14 cellular contexts compared by ENCODE assay signal in genomic region chr10:32333849-32334248, GRCh38. TPM values are rescaled to one million over a fixed set of nuclear protein-coding genes. Genes with fewer than 3 reads are reported as not detected.
DNase-seq lines count a peak whose midpoint lies in the region; ATAC-seq and TF ChIP-seq lines count a peak whose summit lies in the region.
"Had no signal": no experiment of that assay in that cellular context is flagged by ENCODE, and none has a peak within 500 bp of the region (broad histone marks: within the 10 kb centered on the region; RNA-seq: fewer than 3 reads in every experiment).

No MANE protein-coding gene starts in this region.

- no peak overlapping the region for H3K23ac ChIP-seq in mesenchymal stem cell (ENCODE audit: low read length in 2 of 2)

- no peak overlapping the region for H3K4ac ChIP-seq in mesenchymal stem cell (ENCODE audit: low read depth in 1 of 2, low read length in 2 of 2)

- TF ChIP-seq CTCF in GM12865 (IDR thresholded peaks at IDR 0.05; ENCODE audit: insufficient read depth, low read depth, low read length, missing control alignments) = no peak

- no peaks in the 10 kb centered on the region for H3K9me3 ChIP-seq in CD4-positive, CD25-positive, alpha-beta regulatory T cell (ENCODE audit: control insufficient read depth in 2 of 2, low read length in 2 of 2)
- no peaks in the 10 kb centered on the region for H3K9me3 ChIP-seq in naive thymus-derived CD4-positive, alpha-beta T cell (ENCODE audit: control insufficient read depth in 2 of 3, low read length in 3 of 3)
- no peaks in the 10 kb centered on the region for H3K9me3 ChIP-seq in mesenchymal stem cell (ENCODE audit: control insufficient read depth, low read length)

- H2AK5ac ChIP-seq in mesenchymal stem cell (ENCODE audit: low read length, severe bottlenecking) = no peak overlapping the region

- no peak overlapping the region for H3K18ac ChIP-seq in mesenchymal stem cell (ENCODE audit: low read depth in 1 of 2, low read length in 2 of 2)

- no peak overlapping the region for H3K14ac ChIP-seq in mesenchymal stem cell (ENCODE audit: low read length in 2 of 2)

- H2BK15ac ChIP-seq in mesenchymal stem cell (ENCODE audit: low read depth, poor library complexity, severe bottlenecking) = no peak overlapping the region

- peaks cover 43% of the 10 kb centered on the region for H3K36me3 Mint-ChIP-seq in CD4-positive, CD25-positive, alpha-beta regulatory T cell
- H3K36me3 Mint-ChIP-seq in activated T-helper 1 cell treated with anti-CD3 and anti-CD28 coated beads, Interleukin-12 subunit alpha, Interleukin-12 subunit beta, Interleukin-2, Interleukin-4 antibody, amounts not matched to agents 30 ng/mL and 10 ng/mL and 1 ng/mL, durations not matched to agents 14 hours and 24 hours and 36 hours (ENCODE audit: low read depth) = peaks cover 28% of the 10 kb centered on the region
- peaks cover 0 to 27% (median 21%) of the 10 kb centered on the region in 5 donors for H3K36me3 Mint-ChIP-seq in naive thymus-derived CD4-positive, alpha-beta T cell

- H3K4me1 Mint-ChIP-seq in CD4-positive, CD25-positive, alpha-beta regulatory T cell = peaks cover 54 to 97% (median 87%) of the 10 kb centered on the region in 4 donors
- H3K4me1 Mint-ChIP-seq in activated T-helper 1 cell treated with anti-CD3 and anti-CD28 coated beads, Interleukin-12 subunit alpha, Interleukin-12 subunit beta, Interleukin-2, Interleukin-4 antibody, amounts not matched to agents 30 ng/mL and 10 ng/mL and 1 ng/mL, durations not matched to agents 14 hours and 24 hours and 36 hours (ENCODE audit: low read depth) = peaks cover 95% of the 10 kb centered on the region
- H3K4me1 Mint-ChIP-seq in naive thymus-derived CD4-positive, alpha-beta T cell = peaks cover 80 to 99% (median 95%) of the 10 kb centered on the region in 7 donors

- POLR2A ChIA-PET in naive thymus-derived CD4-positive, alpha-beta T cell (lab: Charles Lee) = interaction anchor here (0.6 to 1.4 kb wide), 3 partner anchors 12 to 27 kb away, joined by 3 to 6 read pairs (median 3); no protein-coding TSS in a partner anchor

- intact Hi-C loops in activated T-helper 1 cell treated with anti-CD3 and anti-CD28 coated beads, Interleukin-12 subunit alpha, Interleukin-12 subunit beta, Interleukin-2, Interleukin-4 antibody, amounts not matched to agents 30 ng/mL and 10 ng/mL and 1 ng/mL, durations not matched to agents 14 hours and 24 hours and 36 hours (cut with micrococcal nuclease) = loop anchor here (5.0 kb wide), 3 partner anchors 182 to 798 kb away; partner anchors contain the start of gene KIF5B
- intact Hi-C loops in naive thymus-derived CD4-positive, alpha-beta T cell (cut with micrococcal nuclease) = loop anchor here (2.0 to 5.0 kb wide), 3 partner anchors 15 to 37 kb away; no protein-coding TSS in a partner anchor

- H3K79me1 ChIP-seq in mesenchymal stem cell (replicated peaks; ENCODE audit: low read length, poor library complexity, severe bottlenecking) = no peaks in the 10 kb centered on the region

- H3K27ac Mint-ChIP-seq in CD4-positive, CD25-positive, alpha-beta regulatory T cell = peak overlapping the region; percentile 72 to 87 (median 84)
- peak overlapping the region; percentile 97 for H3K27ac Mint-ChIP-seq in activated T-helper 1 cell treated with anti-CD3 and anti-CD28 coated beads, Interleukin-12 subunit alpha, Interleukin-12 subunit beta, Interleukin-2, Interleukin-4 antibody, amounts not matched to agents 30 ng/mL and 10 ng/mL and 1 ng/mL, durations not matched to agents 14 hours and 24 hours and 36 hours
- H3K27ac Mint-ChIP-seq in naive thymus-derived CD4-positive, alpha-beta T cell = peak overlapping the region; percentile 6 to 88 (median 73)

- ATAC-seq in CD4-positive, CD25-positive, alpha-beta regulatory T cell (ENCODE audit: low read depth in 2 of 2) = no peak
- no peak for ATAC-seq in naive thymus-derived CD4-positive, alpha-beta T cell
- ATAC-seq in HG02840 (IDR thresholded peaks at IDR 0.05; ENCODE audit: low FRiP score, unreplicated experiment) = no peak
- ATAC-seq in activated CD4-positive, CD25-positive, alpha-beta regulatory T cell treated with anti-CD3 and anti-CD28 coated beads, Interleukin-2, amount 50 U/mL, for 24 hours = no peak
- ATAC-seq: HepG2 had no signal

- peak overlapping the region; percentile 47 to 82 (median 62) for H3K4me3 Mint-ChIP-seq in CD4-positive, CD25-positive, alpha-beta regulatory T cell
- peak overlapping the region; percentile 80 for H3K4me3 Mint-ChIP-seq in activated T-helper 1 cell treated with anti-CD3 and anti-CD28 coated beads, Interleukin-12 subunit alpha, Interleukin-12 subunit beta, Interleukin-2, Interleukin-4 antibody, amounts not matched to agents 30 ng/mL and 10 ng/mL and 1 ng/mL, durations not matched to agents 14 hours and 24 hours and 36 hours
- H3K4me3 Mint-ChIP-seq in naive thymus-derived CD4-positive, alpha-beta T cell = peak overlapping the region; percentile 10 to 79 (median 66)

- H3K4me1 ChIP-seq in CD4-positive, CD25-positive, alpha-beta regulatory T cell (ENCODE audit: control insufficient read depth, insufficient read depth, low read length, poor library complexity, severe bottlenecking) = peaks cover 100% of the 10 kb centered on the region
- peaks cover 83 to 85% of the 10 kb centered on the region in 2 donors for H3K4me1 ChIP-seq in naive thymus-derived CD4-positive, alpha-beta T cell (ENCODE audit: control insufficient read depth in 2 of 2, insufficient read depth in 2 of 2, low read length in 2 of 2)
- peaks cover 7% of the 10 kb centered on the region for H3K4me1 ChIP-seq in mesenchymal stem cell (ENCODE audit: control insufficient read depth, insufficient read depth, low read depth, low read length)

- H3K4me3 ChIP-seq in CD4-positive, CD25-positive, alpha-beta regulatory T cell (ENCODE audit: low read depth, low read length) = peak overlapping the region; percentile 59
- H3K4me3 ChIP-seq in GM12865 (ENCODE audit: low read depth, low read length) (peak overlapping the region; percentile 8), mesenchymal stem cell (ENCODE audit: insufficient read depth in 1 of 2, low read depth in 1 of 2, low read length in 2 of 2) (no peak overlapping the region)
- no peak overlapping the region for H3K4me3 ChIP-seq in naive thymus-derived CD4-positive, alpha-beta T cell (ENCODE audit: low read length)

- no peak for DNase-seq in CD4-positive, CD25-positive, alpha-beta regulatory T cell
- DNase-seq in GM12865 (ENCODE audit: low read depth) = peak; percentile 44
- DNase-seq in activated T-helper 1 cell treated with anti-CD3 and anti-CD28 coated beads, Interleukin-12 subunit alpha, Interleukin-12 subunit beta, Interleukin-2, Interleukin-4 antibody, amounts not matched to agents 30 ng/mL and 10 ng/mL and 1 ng/mL, durations not matched to agents 14 hours and 24 hours and 36 hours (ENCODE audit: low spot score) = no peak
- DNase-seq in naive thymus-derived CD4-positive, alpha-beta T cell = no peak
- no peak for DNase-seq in mesenchymal stem cell
- DNase-seq in stimulated activated CD4-positive, alpha-beta T cell treated with anti-CD3 and anti-CD28 coated beads, Interleukin-4, amount 100 ng/mL, for 4 hours = no peak
- DNase-seq: GDM1; kidney; NCI-H2171 treated with DMSO at 0.1 percent for 48 hours; NK-92 treated with Interleukin-12 subunit alpha and Interleukin-12 subunit beta, amount 100 ng/mL, for 24 hours; Right ventricle myocardium superior had no signal

- no peak overlapping the region for H3K9ac ChIP-seq in mesenchymal stem cell (ENCODE audit: low read length)

- H2BK12ac ChIP-seq in mesenchymal stem cell (ENCODE audit: low read length in 2 of 2) = no peak overlapping the region

- H3K9me3 Mint-ChIP-seq in CD4-positive, CD25-positive, alpha-beta regulatory T cell = peaks cover 0 to 5% (median 0%) of the 10 kb centered on the region in 7 donors
- no peaks in the 10 kb centered on the region for H3K9me3 Mint-ChIP-seq in activated T-helper 1 cell treated with anti-CD3 and anti-CD28 coated beads, Interleukin-12 subunit alpha, Interleukin-12 subunit beta, Interleukin-2, Interleukin-4 antibody, amounts not matched to agents 30 ng/mL and 10 ng/mL and 1 ng/mL, durations not matched to agents 14 hours and 24 hours and 36 hours
- peaks cover 0 to 3% (median 0%) of the 10 kb centered on the region in 11 donors for H3K9me3 Mint-ChIP-seq in naive thymus-derived CD4-positive, alpha-beta T cell

- H2BK120ac ChIP-seq in mesenchymal stem cell (ENCODE audit: low read depth, low read length) = no peak overlapping the region

- 100% methylated on average over 3 of the region's 3 CpGs for WGBS in mesenchymal stem cell

- H3K27me3 Mint-ChIP-seq in CD4-positive, CD25-positive, alpha-beta regulatory T cell = no peaks in the 10 kb centered on the region
- no peaks in the 10 kb centered on the region for H3K27me3 Mint-ChIP-seq in activated T-helper 1 cell treated with anti-CD3 and anti-CD28 coated beads, Interleukin-12 subunit alpha, Interleukin-12 subunit beta, Interleukin-2, Interleukin-4 antibody, amounts not matched to agents 30 ng/mL and 10 ng/mL and 1 ng/mL, durations not matched to agents 14 hours and 24 hours and 36 hours (ENCODE audit: insufficient read depth)
- H3K27me3 Mint-ChIP-seq in naive thymus-derived CD4-positive, alpha-beta T cell = no peaks in the 10 kb centered on the region

- CTCF ChIA-PET in naive thymus-derived CD4-positive, alpha-beta T cell (lab: Charles Lee) = no interaction called here

- H2BK5ac ChIP-seq in mesenchymal stem cell (ENCODE audit: low read depth, low read length, poor library complexity, severe bottlenecking) = no peak overlapping the region

- peak overlapping the region; percentile 79 for H3K27ac ChIP-seq in CD4-positive, CD25-positive, alpha-beta regulatory T cell (ENCODE audit: insufficient read depth, low read length, poor library complexity, severe bottlenecking)
- peak overlapping the region; percentile 56 for H3K27ac ChIP-seq in naive thymus-derived CD4-positive, alpha-beta T cell (ENCODE audit: low read depth, low read length)
- H3K27ac ChIP-seq in mesenchymal stem cell (ENCODE audit: low read length, poor library complexity, severe bottlenecking) = no peak overlapping the region

- no peak overlapping the region for H4K8ac ChIP-seq in mesenchymal stem cell (ENCODE audit: low read length)

- peaks cover 9% of the 10 kb centered on the region for H3K36me3 ChIP-seq in CD4-positive, CD25-positive, alpha-beta regulatory T cell (ENCODE audit: control insufficient read depth, insufficient read depth, low read length)
- H3K36me3 ChIP-seq in naive thymus-derived CD4-positive, alpha-beta T cell (ENCODE audit: control insufficient read depth in 2 of 3, insufficient read depth in 3 of 3, low read length in 3 of 3) = no peaks in the 10 kb centered on the region
- H3K36me3 ChIP-seq in mesenchymal stem cell (ENCODE audit: control insufficient read depth in 1 of 2, insufficient read depth in 2 of 2, low read depth in 1 of 2, low read length in 2 of 2) = peaks cover 0 to under 1% of the 10 kb centered on the region in 2 experiments

- H2AFZ ChIP-seq in mesenchymal stem cell (ENCODE audit: low read depth, low read length) = no peak overlapping the region

- H4K91ac ChIP-seq in mesenchymal stem cell (ENCODE audit: low read length) = no peak overlapping the region

- no peak overlapping the region for H3K4me2 ChIP-seq in mesenchymal stem cell (ENCODE audit: low read length, poor library complexity, severe bottlenecking)

- no peaks in the 10 kb centered on the region for H3K27me3 ChIP-seq in CD4-positive, CD25-positive, alpha-beta regulatory T cell (ENCODE audit: control insufficient read depth, insufficient read depth, low read length)
- no peaks in the 10 kb centered on the region for H3K27me3 ChIP-seq in naive thymus-derived CD4-positive, alpha-beta T cell (ENCODE audit: control insufficient read depth in 2 of 2, insufficient read depth in 2 of 2, low read length in 2 of 2)
- H3K27me3 ChIP-seq in mesenchymal stem cell (ENCODE audit: control insufficient read depth in 1 of 2, insufficient read depth in 1 of 2, low read length in 2 of 2) = no peaks in the 10 kb centered on the region

RNA-seq across cellular contexts. Expression of gene EPC1, which starts 13.1 kb away (rescaled TPM):
- total RNA-seq in CD4-positive, CD25-positive, alpha-beta regulatory T cell = 218 TPM
- polyA plus RNA-seq in CD4-positive, CD25-positive, alpha-beta regulatory T cell = 10 to 100 TPM; 46.6 to 64.4 (median 56.8) TPM
- total RNA-seq in activated T-helper 1 cell treated with anti-CD3 and anti-CD28 coated beads, Interleukin-12 subunit alpha, Interleukin-12 subunit beta, Interleukin-2, Interleukin-4 antibody, amounts not matched to agents 30 ng/mL and 10 ng/mL and 1 ng/mL, durations not matched to agents 14 hours and 24 hours and 36 hours = 36.5 and 37.8 TPM in 2 replicates
- total RNA-seq in naive thymus-derived CD4-positive, alpha-beta T cell = 100 to 1,000 TPM in 4 of 5 experiments, 10 to 100 TPM in 1; 46.0 to 156 (median 117) TPM
- 10 to 100 TPM; 50.0 to 63.3 TPM for polyA plus RNA-seq in naive thymus-derived CD4-positive, alpha-beta T cell
- polyA plus RNA-seq in mesenchymal stem cell (2013, experiment 1 of 2) = 13.3 TPM
- polyA plus RNA-seq in mesenchymal stem cell (2013, experiment 2 of 2) = 13.9 TPM

Comparison
In these comparisons a context has a peak if more than half of its experiments do, and no peak if none do; other contexts are left out.
1. H3K4me3 ChIP-seq: peak in CD4-positive, CD25-positive, alpha-beta regulatory T cell (single experiment) and GM12865 (single experiment); none in naive thymus-derived CD4-positive, alpha-beta T cell (single experiment) and mesenchymal stem cell (0 of 2).
2. Peak in every context shown above with its lines, with median percentiles within 50 percentile points of each other: H3K27ac Mint-ChIP-seq and H3K4me3 Mint-ChIP-seq.